2 cellular contexts compared by ENCODE assay signal in the genomic region with DNA sequence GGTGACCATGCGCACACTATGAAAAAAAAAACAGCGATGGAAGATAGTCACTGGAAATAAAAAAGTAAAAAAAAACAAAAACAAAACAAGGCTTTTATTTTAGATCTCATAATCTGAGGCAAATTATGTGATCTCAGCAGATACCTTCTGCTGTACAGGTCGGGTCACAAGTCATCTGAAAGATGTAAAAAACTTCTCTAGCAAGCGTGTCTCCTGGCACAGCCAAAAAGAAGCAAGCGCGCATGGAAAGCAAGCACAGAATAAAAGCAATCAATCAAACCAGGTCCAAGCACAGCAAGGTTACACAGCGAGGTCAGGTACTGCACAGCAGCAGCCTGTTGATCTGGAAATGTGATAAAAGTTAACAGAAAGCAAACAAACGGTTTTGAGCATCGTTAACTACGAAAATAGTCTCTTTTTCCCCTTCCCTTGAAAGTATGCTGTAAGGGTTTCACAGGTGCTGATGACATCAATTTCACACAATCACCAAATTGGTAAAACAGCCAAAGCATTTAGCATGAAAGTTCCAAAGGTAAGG.
TF ChIP-seq lines count a peak whose summit lies in the region.

No MANE protein-coding gene starts in this region.

TF ChIP-seq in H1, 55 proteins besides CTCF, POLR2A, EP300 and RAD21:
- TF ChIP-seq ASH2L (IDR thresholded peaks at IDR 0.05; ENCODE audit: low read length) (no peak), TCF12 (IDR thresholded peaks at IDR 0.05; ENCODE audit: low read depth, low read length) (no peak), BACH1 (IDR thresholded peaks at IDR 0.05; ENCODE audit: low read length) (no peak), POLR2AphosphoS5 (IDR thresholded peaks at IDR 0.05; ENCODE audit: low read depth, low read length) (no peak), SIN3A (conservative IDR thresholded peaks at IDR 0.05 in 1 of 2, IDR thresholded peaks at IDR 0.05 in 1 of 2; ENCODE audit: low read depth in 1 of 2, low read length in 2 of 2) (no peak), NRF1 (IDR thresholded peaks at IDR 0.05; ENCODE audit: low read depth, low read length) (no peak), SIRT6 (IDR thresholded peaks at IDR 0.05; ENCODE audit: low read length) (no peak), RNF2 (IDR thresholded peaks at IDR 0.05; ENCODE audit: borderline replicate concordance, low read depth, low read length, missing control alignments, poor library complexity, severe bottlenecking) (no peak), CHD2 (IDR thresholded peaks at IDR 0.05; ENCODE audit: low read length) (no peak), POU5F1 (IDR thresholded peaks at IDR 0.05; ENCODE audit: low read depth, low read length) (no peak), FOSL1 (IDR thresholded peaks at IDR 0.05; ENCODE audit: insufficient read depth, low read depth, low read length) (no peak), TAF7 (optimal IDR thresholded peaks at IDR 0.05; ENCODE audit: borderline replicate concordance, low read depth, low read length) (no peak), CHD1 (IDR thresholded peaks at IDR 0.05; ENCODE audit: low read depth, low read length) (no peak), EGR1 (IDR thresholded peaks at IDR 0.05; ENCODE audit: borderline replicate concordance, low read depth, low read length) (no peak), CTBP2 (IDR thresholded peaks at IDR 0.05; ENCODE audit: borderline replicate concordance, insufficient read depth, insufficient read length, low read length) (no peak), RBBP5 (IDR thresholded peaks at IDR 0.05; ENCODE audit: borderline replicate concordance, low read depth, low read length) (no peak), HDAC6 (IDR thresholded peaks at IDR 0.05; ENCODE audit: low read depth, low read length) (no peak), JUN (IDR thresholded peaks at IDR 0.05; ENCODE audit: low read depth, low read length) (no peak)
- TF ChIP-seq, protein P1, sequence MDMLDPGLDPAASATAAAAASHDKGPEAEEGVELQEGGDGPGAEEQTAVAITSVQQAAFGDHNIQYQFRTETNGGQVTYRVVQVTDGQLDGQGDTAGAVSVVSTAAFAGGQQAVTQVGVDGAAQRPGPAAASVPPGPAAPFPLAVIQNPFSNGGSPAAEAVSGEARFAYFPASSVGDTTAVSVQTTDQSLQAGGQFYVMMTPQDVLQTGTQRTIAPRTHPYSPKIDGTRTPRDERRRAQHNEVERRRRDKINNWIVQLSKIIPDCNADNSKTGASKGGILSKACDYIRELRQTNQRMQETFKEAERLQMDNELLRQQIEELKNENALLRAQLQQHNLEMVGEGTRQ (IDR thresholded peaks at IDR 0.05; ENCODE audit: low read length): no peak
- TF ChIP-seq, protein P2, sequence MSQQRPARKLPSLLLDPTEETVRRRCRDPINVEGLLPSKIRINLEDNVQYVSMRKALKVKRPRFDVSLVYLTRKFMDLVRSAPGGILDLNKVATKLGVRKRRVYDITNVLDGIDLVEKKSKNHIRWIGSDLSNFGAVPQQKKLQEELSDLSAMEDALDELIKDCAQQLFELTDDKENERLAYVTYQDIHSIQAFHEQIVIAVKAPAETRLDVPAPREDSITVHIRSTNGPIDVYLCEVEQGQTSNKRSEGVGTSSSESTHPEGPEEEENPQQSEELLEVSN (IDR thresholded peaks at IDR 0.05): no peak

TF ChIP-seq in SK-N-SH, 30 proteins besides CTCF, POLR2A, EP300 and RAD21:
- TF ChIP-seq PBX3 (IDR thresholded peaks at IDR 0.05) (no peak), RFX5 (IDR thresholded peaks at IDR 0.05; ENCODE audit: low read length) (no peak)
